Comparison of ENCODE assay signal across 1 cellular context in genomic region chr16:2246301-2246885, GRCh38.
TF ChIP-seq lines count a peak whose summit lies in the region.

No MANE protein-coding gene starts in this region.

TF ChIP-seq in K562, 482 proteins besides CTCF, POLR2A, EP300 and RAD21:
- TF ChIP-seq EZH2 (IDR thresholded peaks at IDR 0.05; ENCODE audit: borderline replicate concordance, low read depth, low read length) (no peak), SNRNP70 (optimal IDR thresholded peaks at IDR 0.05; ENCODE audit: low read depth, low read length) (no peak), NCOA2 (IDR thresholded peaks at IDR 0.05; ENCODE audit: partially characterized antibody in 2 of 2) (no peak), POLR2G (IDR thresholded peaks at IDR 0.05; ENCODE audit: low read depth, low read length) (peak; percentile 64), RBFOX2 (IDR thresholded peaks at IDR 0.05; ENCODE audit: low read depth, low read length) (peak; percentile 36; the same call in 1 of the 2 replicates), E2F3 (CRISPR knock-in tag; IDR thresholded peaks at IDR 0.05) (no peak)
- TF ChIP-seq, protein P1, sequence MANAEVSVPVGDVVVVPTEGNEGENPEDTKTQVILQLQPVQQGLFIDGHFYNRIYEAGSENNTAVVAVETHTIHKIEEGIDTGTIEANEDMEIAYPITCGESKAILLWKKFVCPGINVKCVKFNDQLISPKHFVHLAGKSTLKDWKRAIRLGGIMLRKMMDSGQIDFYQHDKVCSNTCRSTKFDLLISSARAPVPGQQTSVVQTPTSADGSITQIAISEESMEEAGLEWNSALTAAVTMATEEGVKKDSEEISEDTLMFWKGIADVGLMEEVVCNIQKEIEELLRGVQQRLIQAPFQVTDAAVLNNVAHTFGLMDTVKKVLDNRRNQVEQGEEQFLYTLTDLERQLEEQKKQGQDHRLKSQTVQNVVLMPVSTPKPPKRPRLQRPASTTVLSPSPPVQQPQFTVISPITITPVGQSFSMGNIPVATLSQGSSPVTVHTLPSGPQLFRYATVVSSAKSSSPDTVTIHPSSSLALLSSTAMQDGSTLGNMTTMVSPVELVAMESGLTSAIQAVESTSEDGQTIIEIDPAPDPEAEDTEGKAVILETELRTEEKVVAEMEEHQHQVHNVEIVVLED (CRISPR knock-in tag; IDR thresholded peaks at IDR 0.05): no peak
